Comparison of ENCODE assay signal across 12 cellular contexts in the genomic region with DNA sequence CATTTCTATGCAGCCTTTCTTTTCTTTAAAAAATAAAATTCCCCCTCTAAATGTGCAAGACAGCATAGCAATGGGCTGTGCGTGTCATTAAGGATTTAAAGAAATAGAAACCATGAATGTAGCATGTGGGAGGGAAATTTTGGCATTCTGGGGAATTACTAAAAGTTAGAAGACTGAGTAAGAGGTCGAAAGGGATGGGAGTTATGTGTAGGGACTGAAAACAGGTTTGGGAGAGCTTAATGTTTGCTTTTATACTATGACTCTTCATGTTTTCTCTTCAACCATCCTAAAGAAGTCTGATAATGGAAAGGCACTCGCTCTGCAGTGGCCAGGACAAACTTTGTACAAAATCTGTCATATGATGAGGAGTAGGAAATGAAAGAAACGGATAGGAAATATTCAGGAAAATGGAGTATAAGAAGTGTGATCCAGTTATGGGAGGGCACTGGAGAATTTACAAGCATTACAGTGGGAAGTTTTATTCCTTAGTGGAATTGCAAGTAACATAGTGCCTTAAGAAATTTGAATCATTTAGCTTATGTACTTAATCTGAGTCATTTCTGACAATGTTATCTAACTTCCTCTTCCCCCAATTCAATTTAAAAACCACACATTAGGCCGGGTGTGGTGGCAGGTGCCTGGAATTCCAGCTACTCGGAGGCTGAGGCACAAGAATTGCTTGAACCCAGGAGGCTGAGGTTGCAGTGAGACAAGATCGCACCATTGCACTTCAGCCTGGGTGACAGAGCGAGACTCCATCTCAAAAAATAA. TPM values are rescaled to one million over a fixed set of nuclear protein-coding genes. Genes with fewer than 3 reads are reported as not detected.
DNase-seq lines count a peak whose midpoint lies in the region; ATAC-seq and TF ChIP-seq lines count a peak whose summit lies in the region.
"Had no signal": no experiment of that assay in that cellular context is flagged by ENCODE, and none has a peak within 500 bp of the region (broad histone marks: within the 10 kb centered on the region; RNA-seq: fewer than 3 reads in every experiment).

No MANE protein-coding gene starts in this region.

- peaks cover 0 to 21% (median 6%) of the 10 kb centered on the region in 12 donors for H3K4me1 ChIP-seq in heart left ventricle
- no peaks in the 10 kb centered on the region for H3K4me1 ChIP-seq in right atrium auricular region

- H3K36me3 ChIP-seq in heart left ventricle (peaks cover 0 to 72% (median 49%) of the 10 kb centered on the region in 9 donors), right atrium auricular region (peaks cover 6% of the 10 kb centered on the region)

- CTCF ChIA-PET in T-cell (lab: Charles Lee): no interaction called here

- peak in 3 of 4 donors; percentile 36 to 77 (median 57) for ATAC-seq in heart left ventricle
- ATAC-seq in T-cell (replicated peaks in 1 of 4): no peak

- H3K4me3 Mint-ChIP-seq in stimulated activated naive CD8-positive, alpha-beta T cell treated with anti-CD3 and anti-CD28 coated beads, Interleukin-15, Interleukin-2, amounts not matched to agents 100 ng/mL and 50 ng/mL, for 24 hours: peak overlapping the region; percentile 21
- H3K4me3 Mint-ChIP-seq in T-cell: no peak overlapping the region

- H3K27me3 Mint-ChIP-seq in stimulated activated naive CD8-positive, alpha-beta T cell treated with anti-CD3 and anti-CD28 coated beads, Interleukin-15, Interleukin-2, amounts not matched to agents 100 ng/mL and 50 ng/mL, for 24 hours: no peaks in the 10 kb centered on the region
- no peaks in the 10 kb centered on the region for H3K27me3 Mint-ChIP-seq in T-cell

- H3K9me3 ChIP-seq in heart left ventricle (peaks cover 0 to 11% (median 0%) of the 10 kb centered on the region in 12 donors), right atrium auricular region (no peaks in the 10 kb centered on the region)

- DNase-seq in heart left ventricle (peak in 1 of 5 donors; percentile 44), right atrium auricular region (ENCODE audit: low spot score) (no peak), RPMI7951 (ENCODE audit: low read depth) (peak; percentile 28), epithelial cell of prostate (ENCODE audit: low read depth, low spot score) (no peak), T-cell (no peak), iPS-NIHi11 (ENCODE audit: low spot score) (no peak), inferior parietal cortex (ENCODE audit: extremely low spot score) (no peak)
- DNase-seq: activated CD4-positive, alpha-beta T cell treated with anti-CD3 and anti-CD28 coated beads for 1 hour; amygdala; HCEC 1CT; NCI-H187 had no signal

- H3K4me3 ChIP-seq in heart left ventricle (no peak overlapping the region), right atrium auricular region (no peak overlapping the region)

- H3K27me3 ChIP-seq in heart left ventricle (no peaks in the 10 kb centered on the region), right atrium auricular region (no peaks in the 10 kb centered on the region)

- whole genome bisulfite sequencing in heart left ventricle, 4 donors: 65 to 72% (median 69%) methylated on average over 8 of the region's 8 CpGs

- H3K9me3 Mint-ChIP-seq in stimulated activated naive CD8-positive, alpha-beta T cell treated with anti-CD3 and anti-CD28 coated beads, Interleukin-15, Interleukin-2, amounts not matched to agents 100 ng/mL and 50 ng/mL, for 24 hours: peaks cover 12% of the 10 kb centered on the region
- H3K9me3 Mint-ChIP-seq in T-cell: peaks cover 0 to 5% (median 3%) of the 10 kb centered on the region in 3 donors

- H3K27ac ChIP-seq in heart left ventricle: peak overlapping the region in 10 of 12 donors; percentile 23 to 71 (median 54)
- H3K27ac ChIP-seq in right atrium auricular region: no peak overlapping the region
- H3K27ac ChIP-seq in epithelial cell of prostate: peak overlapping the region; percentile 67

- TF ChIP-seq CTCF in heart left ventricle (IDR thresholded peaks at IDR 0.05) (no peak), right atrium auricular region (IDR thresholded peaks at IDR 0.05) (no peak)

- peak overlapping the region; percentile 81 for H3K27ac Mint-ChIP-seq in stimulated activated naive CD8-positive, alpha-beta T cell treated with anti-CD3 and anti-CD28 coated beads, Interleukin-15, Interleukin-2, amounts not matched to agents 100 ng/mL and 50 ng/mL, for 24 hours
- no peak overlapping the region for H3K27ac Mint-ChIP-seq in T-cell

- peaks cover 44% of the 10 kb centered on the region for H3K4me1 Mint-ChIP-seq in stimulated activated naive CD8-positive, alpha-beta T cell treated with anti-CD3 and anti-CD28 coated beads, Interleukin-15, Interleukin-2, amounts not matched to agents 100 ng/mL and 50 ng/mL, for 24 hours (ENCODE audit: low read depth)
- H3K4me1 Mint-ChIP-seq in T-cell: peaks cover 28 to 35% (median 28%) of the 10 kb centered on the region in 3 donors

- H3K36me3 Mint-ChIP-seq in stimulated activated naive CD8-positive, alpha-beta T cell treated with anti-CD3 and anti-CD28 coated beads, Interleukin-15, Interleukin-2, amounts not matched to agents 100 ng/mL and 50 ng/mL, for 24 hours (ENCODE audit: low read depth): peaks cover 67% of the 10 kb centered on the region
- H3K36me3 Mint-ChIP-seq in T-cell: peaks cover 64% of the 10 kb centered on the region

- POLR2A ChIA-PET in T-cell (lab: Charles Lee): interaction anchor here in 1 of 2 donors (0.5 kb wide), 1 partner anchor 1155 kb away, joined by 3 read pairs; no protein-coding TSS in a partner anchor

- no peak for TF ChIP-seq POLR2A in heart left ventricle (IDR thresholded peaks at IDR 0.05)

- intact Hi-C loops in heart left ventricle (cut with DNase I): loop anchor here in 1 of 10 donors (1.0 kb wide), 1 partner anchor 19 kb away; no protein-coding TSS in a partner anchor

RNA-seq across cellular contexts. Expression of gene TMEM87B, which starts 20.6 kb away (rescaled TPM):
- total RNA-seq in heart left ventricle (10 to 100 TPM in 2 of 9 donors, 1 to 10 TPM in 7; 4.8 to 18.5 (median 7.9) TPM), right atrium auricular region (1 to 10 TPM; 7.7 to 8.8 TPM), T-cell (10 to 100 TPM; 16.8 to 22.7 (median 19.3) TPM)
- 1 to 10 TPM; 3.1 to 6.1 TPM for polyA plus RNA-seq in heart left ventricle
- total RNA-seq in RPMI7951 (2014; rRNA removed; shearing (Covaris generic)): 44.3 and 53.6 TPM in 2 replicates

Comparison
In these comparisons a context has a peak if more than half of its experiments do, and no peak if none do; other contexts are left out.
1. H3K27ac ChIP-seq: peak in heart left ventricle (10 of 12) and epithelial cell of prostate (single experiment); none in right atrium auricular region (0 of 2).
2. ATAC-seq: peak in heart left ventricle (3 of 4); none in T-cell (0 of 4).